ENCODE assay signal across 9 cellular contexts in genomic region chr1:226643701-226644540, GRCh38.
A peak's percentile ranks its signal among the peaks of the same experiment; 100 is the strongest.
DNase-seq lines count a peak whose midpoint lies in the region; ATAC-seq and TF ChIP-seq lines count a peak whose summit lies in the region.
"Had no signal": no experiment of that assay in that cellular context is flagged by ENCODE, and none has a peak within 500 bp of the region (broad histone marks: within the 10 kb centered on the region; RNA-seq: fewer than 3 reads in every experiment).

No MANE protein-coding gene starts in this region.

- H3K9me3 Mint-ChIP-seq in dendritic cell treated with granulocyte-macrophage colony-stimulating factor and Interleukin-4, amounts not matched to agents 40 ng/mL and 50 ng/mL, for 4 days: no peaks in the 10 kb centered on the region

- no peaks in the 10 kb centered on the region for H3F3A ChIP-seq in Loucy (ENCODE audit: low read depth)

- ATAC-seq in GM19395 (IDR thresholded peaks at IDR 0.05; ENCODE audit: unreplicated experiment): peak; percentile 68

- H3K27ac ChIP-seq in tibial nerve: peak overlapping the region in 3 of 4 donors; percentile 13 to 71 (median 26)
- H3K27ac ChIP-seq: suprapubic skin had no signal

- H3K4me1 ChIP-seq in Loucy (ENCODE audit: insufficient read depth, low read length, poor library complexity, severe bottlenecking) (peaks cover 13% of the 10 kb centered on the region), tibial nerve (peaks cover 0 to 34% (median 20%) of the 10 kb centered on the region in 4 donors)

- H3K27me3 Mint-ChIP-seq in dendritic cell treated with granulocyte-macrophage colony-stimulating factor and Interleukin-4, amounts not matched to agents 40 ng/mL and 50 ng/mL, for 4 days: no peaks in the 10 kb centered on the region

- H3K9me3 ChIP-seq in Loucy (ENCODE audit: insufficient read depth, low read depth, low read length) (no peaks in the 10 kb centered on the region), tibial nerve (no peaks in the 10 kb centered on the region)
- H3K9me3 ChIP-seq: suprapubic skin had no signal

- H3K4me1 Mint-ChIP-seq in dendritic cell treated with granulocyte-macrophage colony-stimulating factor and Interleukin-4, amounts not matched to agents 40 ng/mL and 50 ng/mL, for 4 days (ENCODE audit: low read depth): peaks cover 73% of the 10 kb centered on the region

- peak; percentile 86 for DNase-seq in CD1c-positive myeloid dendritic cell (ENCODE audit: extremely low spot score)
- no peak for DNase-seq in tibial nerve (ENCODE audit: low spot score in 2 of 2)
- no peak for DNase-seq in NCI-H1694 (lab: John Stamatoyannopoulos, UW)
- DNase-seq in globus pallidus (ENCODE audit: low spot score): no peak
- no peak for DNase-seq in NCI-H2029 treated with DMSO at 0.1 percent for 48 hours (lab: John Stamatoyannopoulos, UW)

- peak overlapping the region; percentile 0 for H3K4me2 ChIP-seq in Loucy (ENCODE audit: low read depth, low read length, poor library complexity, severe bottlenecking)

- H3K9ac ChIP-seq in Loucy (ENCODE audit: low read depth, low read length, poor library complexity, severe bottlenecking): no peak overlapping the region

- intact Hi-C loops in dendritic cell treated with granulocyte-macrophage colony-stimulating factor and Interleukin-4, amounts not matched to agents 40 ng/mL and 50 ng/mL, for 4 days (cut with micrococcal nuclease): loop anchor here (5.0 kb wide), 1 partner anchor 33 kb away; no protein-coding TSS in a partner anchor

- H3K4me3 Mint-ChIP-seq in dendritic cell treated with granulocyte-macrophage colony-stimulating factor and Interleukin-4, amounts not matched to agents 40 ng/mL and 50 ng/mL, for 4 days: no peak overlapping the region

- TF ChIP-seq CTCF in Loucy (conservative IDR thresholded peaks at IDR 0.05; ENCODE audit: low read length) (no peak), tibial nerve (IDR thresholded peaks at IDR 0.05) (no peak)

- H3K79me2 ChIP-seq in Loucy (ENCODE audit: insufficient read depth, low read length): peaks cover 7% of the 10 kb centered on the region; the same call in 1 of the 2 replicates

- TF ChIP-seq EP300 in tibial nerve (IDR thresholded peaks at IDR 0.05): no peak

- no peak overlapping the region for H2AFZ ChIP-seq in Loucy (ENCODE audit: low read length)

- H3K36me3 Mint-ChIP-seq in dendritic cell treated with granulocyte-macrophage colony-stimulating factor and Interleukin-4, amounts not matched to agents 40 ng/mL and 50 ng/mL, for 4 days (ENCODE audit: low read depth): peaks cover 80% of the 10 kb centered on the region

- peak overlapping the region; percentile 90 for H3K27ac Mint-ChIP-seq in dendritic cell treated with granulocyte-macrophage colony-stimulating factor and Interleukin-4, amounts not matched to agents 40 ng/mL and 50 ng/mL, for 4 days

- WGBS in tibial nerve, 2 donors: 71 to 89% methylated on average over 15 to 16 of the region's 17 CpGs

- H3K4me3 ChIP-seq in Loucy (ENCODE audit: low read length, poor library complexity, severe bottlenecking) (no peak overlapping the region), tibial nerve (no peak overlapping the region)
- H3K4me3 ChIP-seq: suprapubic skin had no signal

- H4K20me1 ChIP-seq in Loucy (ENCODE audit: insufficient read depth, low read length, poor library complexity, severe bottlenecking): no peaks in the 10 kb centered on the region

- H3K27me3 ChIP-seq in Loucy (ENCODE audit: insufficient read depth, low read length, poor library complexity, severe bottlenecking) (no peaks in the 10 kb centered on the region), tibial nerve (no peaks in the 10 kb centered on the region)
- H3K27me3 ChIP-seq: suprapubic skin had no signal

- H3K9me2 ChIP-seq in Loucy (replicated peaks; ENCODE audit: low read depth, low read length): no peaks in the 10 kb centered on the region

- no peak for TF ChIP-seq POLR2A in tibial nerve (IDR thresholded peaks at IDR 0.05)

- H3K36me3 ChIP-seq in Loucy (ENCODE audit: insufficient read depth, low read length) (peaks cover 87% of the 10 kb centered on the region; the same call in 1 of the 2 replicates), tibial nerve (peaks cover 0 to 89% (median 16%) of the 10 kb centered on the region in 3 donors)
